ENCODE assay signal across 13 cellular contexts in genomic region chr6:37936150-37936549, GRCh38.
"Had no signal": no experiment of that assay in that cellular context is flagged by ENCODE, and none has a peak within 500 bp of the region (broad histone marks: within the 10 kb centered on the region; RNA-seq: fewer than 3 reads in every experiment).

No MANE protein-coding gene starts in this region.

- H3K9me3 Mint-ChIP-seq: activated naive CD4-positive, alpha-beta T cell treated with anti-CD3 and anti-CD28 coated beads, Interleukin-2, amount 50 U/mL, for 72 hours; stimulated activated naive CD8-positive, alpha-beta T cell treated with anti-CD3 and anti-CD28 coated beads, Interleukin-15, amount 100 ng/mL, for 72 hours had no signal

- H3K9ac ChIP-seq: parathyroid adenoma had no signal

- H3K27me3 ChIP-seq: breast epithelium, testis, upper lobe of right lung had no signal

- H3K4me1 ChIP-seq: breast epithelium, parathyroid adenoma had no signal

- H3K27ac Mint-ChIP-seq: activated naive CD4-positive, alpha-beta T cell treated with anti-CD3 and anti-CD28 coated beads, Interleukin-2, amount 50 U/mL, for 72 hours; stimulated activated naive CD8-positive, alpha-beta T cell treated with anti-CD3 and anti-CD28 coated beads, Interleukin-15, amount 100 ng/mL, for 72 hours had no signal

- H3K4me3 ChIP-seq: breast epithelium, lung, testis, upper lobe of right lung had no signal

- H2AFZ ChIP-seq: parathyroid adenoma had no signal

- ATAC-seq: esophagus mucosa; left cardiac atrium; stimulated activated naive CD8-positive, alpha-beta T cell treated with anti-CD3 and anti-CD28 coated beads, Interleukin-15, amount 100 ng/mL, for 72 hours; upper lobe of right lung had no signal

- H3K4me3 Mint-ChIP-seq: stimulated activated naive CD8-positive, alpha-beta T cell treated with anti-CD3 and anti-CD28 coated beads, Interleukin-15, amount 100 ng/mL, for 72 hours had no signal

- H3K9me3 ChIP-seq: breast epithelium, testis, upper lobe of right lung had no signal

- DNase-seq: activated CD4-positive, alpha-beta T cell treated with anti-CD3 and anti-CD28 coated beads, Interleukin-2, amount 50 U/mL, for 1 hour; aorta; left cardiac atrium; stimulated activated CD4-positive, alpha-beta T cell treated with anti-CD3 and anti-CD28 coated beads, Interleukin-4, amount 100 ng/mL, for 1 hour; stimulated activated CD8-positive, alpha-beta memory T cell treated with anti-CD3 and anti-CD28 coated beads, Interleukin-4, amount 100 ng/mL, for 48 hours; stimulated activated naive CD8-positive, alpha-beta T cell treated with anti-CD3 and anti-CD28 coated beads, Interleukin-15, amount 100 ng/mL, for 72 hours; testis; upper lobe of right lung had no signal

- H3K27ac ChIP-seq: breast epithelium, parathyroid adenoma, testis, upper lobe of right lung had no signal

- H3K27me3 Mint-ChIP-seq: stimulated activated naive CD8-positive, alpha-beta T cell treated with anti-CD3 and anti-CD28 coated beads, Interleukin-15, amount 100 ng/mL, for 72 hours had no signal

- H3K36me3 ChIP-seq: breast epithelium, upper lobe of right lung had no signal
